In the genomic region with DNA sequence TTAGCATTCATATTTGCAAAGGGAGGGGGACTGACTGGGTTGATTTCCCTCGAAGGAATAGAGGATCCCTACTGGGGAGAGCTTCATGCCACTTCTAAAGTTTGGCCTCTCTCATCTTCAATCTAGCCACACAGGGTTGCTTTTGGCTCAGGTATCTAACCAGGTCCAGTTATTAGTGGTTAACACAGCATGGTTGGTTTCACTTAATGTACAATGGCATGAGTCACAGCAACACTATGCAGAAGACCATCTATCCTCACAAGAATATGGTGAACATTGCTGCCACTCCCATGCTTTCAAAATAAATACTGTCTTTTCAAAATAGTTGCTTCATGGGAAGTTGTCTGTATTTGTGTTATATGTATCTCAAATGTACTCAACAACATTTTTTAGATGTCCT, we compare ENCODE assay signal across 16 cellular contexts. TPM values are rescaled to one million over a fixed set of nuclear protein-coding genes. Genes with fewer than 3 reads are reported as not detected.
A peak's percentile ranks its signal among the peaks of the same experiment; 100 is the strongest.
DNase-seq lines count a peak whose midpoint lies in the region; ATAC-seq and TF ChIP-seq lines count a peak whose summit lies in the region.
"Had no signal": no experiment of that assay in that cellular context is flagged by ENCODE, and none has a peak within 500 bp of the region (broad histone marks: within the 10 kb centered on the region; RNA-seq: fewer than 3 reads in every experiment).

No MANE protein-coding gene starts in this region.

- H3K36me3 Mint-ChIP-seq in activated CD4-positive, alpha-beta T cell treated with anti-CD3 and anti-CD28 coated beads, Interleukin-2, amount 10 ng/mL, durations not matched to agents 7 days and 5 days (ENCODE audit: low read depth): no peaks in the 10 kb centered on the region
- H3K36me3 Mint-ChIP-seq in activated naive CD4-positive, alpha-beta T cell treated with anti-CD3 and anti-CD28 coated beads, Interleukin-2, amount 10 ng/mL, durations not matched to agents 7 days and 5 days: no peaks in the 10 kb centered on the region

- H3K9me3 Mint-ChIP-seq in activated CD4-positive, alpha-beta T cell treated with anti-CD3 and anti-CD28 coated beads, Interleukin-2, amount 10 ng/mL, durations not matched to agents 7 days and 5 days: no peaks in the 10 kb centered on the region
- H3K9me3 Mint-ChIP-seq in activated naive CD4-positive, alpha-beta T cell treated with anti-CD3 and anti-CD28 coated beads, Interleukin-2, amount 10 ng/mL, durations not matched to agents 7 days and 5 days: no peaks in the 10 kb centered on the region
- H3K9me3 Mint-ChIP-seq: activated B cell treated with CpG ODN at 0.5 μM for 24 hours; activated T-helper 2 cell treated with anti-CD3 and anti-CD28 coated beads, Interferon-gamma antibody, Interleukin-2, Interleukin-4, amounts not matched to agents 10 μg/mL and 5 μg/mL and 100 μg/mL, durations not matched to agents 14 hours and 24 hours and 36 hours had no signal

- in situ Hi-C loops in brain microvascular endothelial cell (cut with HindIII; ENCODE audit: low pct_ligation_motif_present, low sequenced_read_pairs): no loop called here

- DNase-seq in M059J (ENCODE audit: low read depth) (peak; percentile 69), brain microvascular endothelial cell (peak; percentile 20), kidney glomerular epithelial cell (lab: John Stamatoyannopoulos, UW) (peak; percentile 62), foreskin melanocyte (no peak), AG08396 (ENCODE audit: low spot score) (no peak)
- no peak for DNase-seq in activated CD4-positive, alpha-beta T cell treated with anti-CD3 and anti-CD28 coated beads, Interleukin-2, amount 10 ng/mL, durations not matched to agents 7 days and 5 days
- no peak for DNase-seq in activated naive CD4-positive, alpha-beta T cell treated with anti-CD3 and anti-CD28 coated beads, Interleukin-2, amount 10 ng/mL, durations not matched to agents 7 days and 5 days
- DNase-seq: activated B cell treated with CpG ODN at 0.5 μM for 24 hours, COR-L47, NCI-H1930, SHP77 treated with DMSO at 0.1 percent for 48 hours, T-helper 2 cell had no signal

- no peaks in the 10 kb centered on the region for H3K4me1 Mint-ChIP-seq in activated CD4-positive, alpha-beta T cell treated with anti-CD3 and anti-CD28 coated beads, Interleukin-2, amount 10 ng/mL, durations not matched to agents 7 days and 5 days
- no peaks in the 10 kb centered on the region for H3K4me1 Mint-ChIP-seq in activated naive CD4-positive, alpha-beta T cell treated with anti-CD3 and anti-CD28 coated beads, Interleukin-2, amount 10 ng/mL, durations not matched to agents 7 days and 5 days
- H3K4me1 Mint-ChIP-seq: activated B cell treated with CpG ODN at 0.5 μM for 24 hours had no signal

- H3K4me3 ChIP-seq in brain microvascular endothelial cell (ENCODE audit: low read depth, low read length): no peak overlapping the region
- H3K4me3 ChIP-seq: vagina had no signal

- H3K27me3 Mint-ChIP-seq in activated CD4-positive, alpha-beta T cell treated with anti-CD3 and anti-CD28 coated beads, Interleukin-2, amount 10 ng/mL, durations not matched to agents 7 days and 5 days: peaks cover 33% of the 10 kb centered on the region
- peaks cover 15% of the 10 kb centered on the region for H3K27me3 Mint-ChIP-seq in activated naive CD4-positive, alpha-beta T cell treated with anti-CD3 and anti-CD28 coated beads, Interleukin-2, amount 10 ng/mL, durations not matched to agents 7 days and 5 days

- POLR2A ChIA-PET in activated CD4-positive, alpha-beta T cell treated with anti-CD3 and anti-CD28 coated beads, Interleukin-2, amount 10 ng/mL, durations not matched to agents 7 days and 5 days (lab: Charles Lee): no interaction called here

- H3K36me3 ChIP-seq in brain microvascular endothelial cell (replicated peaks): no peaks in the 10 kb centered on the region
- H3K36me3 ChIP-seq: vagina had no signal

- no peak overlapping the region for H3K27ac Mint-ChIP-seq in activated CD4-positive, alpha-beta T cell treated with anti-CD3 and anti-CD28 coated beads, Interleukin-2, amount 10 ng/mL, durations not matched to agents 7 days and 5 days
- no peak overlapping the region for H3K27ac Mint-ChIP-seq in activated naive CD4-positive, alpha-beta T cell treated with anti-CD3 and anti-CD28 coated beads, Interleukin-2, amount 10 ng/mL, durations not matched to agents 7 days and 5 days
- H3K27ac Mint-ChIP-seq: activated B cell treated with CpG ODN at 0.5 μM for 24 hours; activated T-helper 2 cell treated with anti-CD3 and anti-CD28 coated beads, Interferon-gamma antibody, Interleukin-2, Interleukin-4, amounts not matched to agents 10 μg/mL and 5 μg/mL and 100 μg/mL, durations not matched to agents 14 hours and 24 hours and 36 hours had no signal

- no peak for TF ChIP-seq CTCF in brain microvascular endothelial cell (IDR thresholded peaks at IDR 0.05; ENCODE audit: low read depth, low read length, missing control alignments)

- H3K4me3 Mint-ChIP-seq in activated CD4-positive, alpha-beta T cell treated with anti-CD3 and anti-CD28 coated beads, Interleukin-2, amount 10 ng/mL, durations not matched to agents 7 days and 5 days: no peak overlapping the region
- no peak overlapping the region for H3K4me3 Mint-ChIP-seq in activated naive CD4-positive, alpha-beta T cell treated with anti-CD3 and anti-CD28 coated beads, Interleukin-2, amount 10 ng/mL, durations not matched to agents 7 days and 5 days
- H3K4me3 Mint-ChIP-seq: activated B cell treated with CpG ODN at 0.5 μM for 24 hours had no signal

- no peak overlapping the region for H3K27ac ChIP-seq in brain microvascular endothelial cell
- H3K27ac ChIP-seq: vagina had no signal

- peak; percentile 44 for ATAC-seq in GM21423 (IDR thresholded peaks at IDR 0.05; ENCODE audit: unreplicated experiment)

- CTCF ChIA-PET in activated CD4-positive, alpha-beta T cell treated with anti-CD3 and anti-CD28 coated beads, Interleukin-2, amount 10 ng/mL, durations not matched to agents 7 days and 5 days (lab: Charles Lee): no interaction called here
- CTCF ChIA-PET in activated naive CD4-positive, alpha-beta T cell treated with anti-CD3 and anti-CD28 coated beads, Interleukin-2, amount 10 ng/mL, durations not matched to agents 7 days and 5 days (lab: Charles Lee): no interaction called here

- no peaks in the 10 kb centered on the region for H3K27me3 ChIP-seq in brain microvascular endothelial cell (replicated peaks)
- H3K27me3 ChIP-seq: vagina had no signal

RNA-seq across cellular contexts. Expression of a gene that starts 6.6 kb away (rescaled TPM):
- total RNA-seq in M059J (2014; rRNA removed; shearing (Covaris generic)): 8.0 and 11.0 TPM in 2 replicates
- total RNA-seq in activated CD4-positive, alpha-beta T cell treated with anti-CD3 and anti-CD28 coated beads, Interleukin-2, amount 10 ng/mL, durations not matched to agents 7 days and 5 days: 10 to 100 TPM; 19.3 to 24.0 TPM

RNA-seq across cellular contexts. Expression of a gene that starts 33.0 kb away (rescaled TPM):
- 0.02 TPM in 1 of 2 replicates, not detected in the other for total RNA-seq in M059J (2014; rRNA removed; shearing (Covaris generic))
- not detected for total RNA-seq in activated CD4-positive, alpha-beta T cell treated with anti-CD3 and anti-CD28 coated beads, Interleukin-2, amount 10 ng/mL, durations not matched to agents 7 days and 5 days
- total RNA-seq: activated B cell treated with CpG ODN at 0.5 μM for 24 hours; activated T-helper 2 cell treated with anti-CD3 and anti-CD28 coated beads, Interferon-gamma antibody, Interleukin-2, Interleukin-4, amounts not matched to agents 10 μg/mL and 5 μg/mL and 100 μg/mL, durations not matched to agents 14 hours and 24 hours and 36 hours; NCI-H460; vagina had no signal

Comparison
In these comparisons a context has a peak if more than half of its experiments do, and no peak if none do; other contexts are left out.
1. DNase-seq: peak in M059J (single experiment), brain microvascular endothelial cell (single experiment) and kidney glomerular epithelial cell (single experiment); none in foreskin melanocyte (single experiment), activated CD4-positive, alpha-beta T cell treated with anti-CD3 and anti-CD28 coated beads, Interleukin-2, amount 10 ng/mL, durations not matched to agents 7 days and 5 days (single experiment), activated naive CD4-positive, alpha-beta T cell treated with anti-CD3 and anti-CD28 coated beads, Interleukin-2, amount 10 ng/mL, durations not matched to agents 7 days and 5 days (single experiment) and AG08396 (single experiment).